Comparison of ENCODE assay signal across 8 cellular contexts in genomic region chr3:66220602-66221377, GRCh38. TPM values are rescaled to one million over a fixed set of nuclear protein-coding genes. Genes with fewer than 3 reads are reported as not detected.
A peak's percentile ranks its signal among the peaks of the same experiment; 100 is the strongest.
DNase-seq lines count a peak whose midpoint lies in the region; ATAC-seq and TF ChIP-seq lines count a peak whose summit lies in the region.

Gene SLC25A26, plus strand, starts transcription at chr3:66221001. Its CDS starts 94 bp downstream, at chr3:66221095.

- no peaks in the 10 kb centered on the region for H3K36me3 Mint-ChIP-seq in HFFc6 (ENCODE audit: low read depth)
- peaks cover 23% of the 10 kb centered on the region for H3K36me3 Mint-ChIP-seq in activated naive CD4-positive, alpha-beta T cell treated with anti-CD3 and anti-CD28 coated beads, Interleukin-2, amount 10 ng/mL, durations not matched to agents 7 days and 5 days

- TF ChIP-seq POLR2A in NB4 (IDR thresholded peaks at IDR 0.05; ENCODE audit: extremely low read depth, insufficient read length) = peak; percentile 59
- peak; percentile 30 to 50 for TF ChIP-seq POLR2A in gastroesophageal sphincter (IDR thresholded peaks at IDR 0.05)

- CTCF ChIA-PET in activated naive CD4-positive, alpha-beta T cell treated with anti-CD3 and anti-CD28 coated beads, Interleukin-2, amount 10 ng/mL, durations not matched to agents 7 days and 5 days (lab: Charles Lee) = interaction anchor here (1.3 kb wide), 1 partner anchor 10 kb away, joined by 4 read pairs; no protein-coding TSS in a partner anchor

- peaks cover 19% of the 10 kb centered on the region for H3K4me1 Mint-ChIP-seq in HFFc6 (ENCODE audit: low read depth)
- H3K4me1 Mint-ChIP-seq in activated naive CD4-positive, alpha-beta T cell treated with anti-CD3 and anti-CD28 coated beads, Interleukin-2, amount 10 ng/mL, durations not matched to agents 7 days and 5 days = peaks cover 34% of the 10 kb centered on the region

- H3K27me3 ChIP-seq in gastroesophageal sphincter = no peaks in the 10 kb centered on the region

- 0% methylated on average over 13 to 15 of the region's 56 CpGs for WGBS in gastroesophageal sphincter (ENCODE audit: low coverage in 1 of 2), 2 donors

- H3K27me3 Mint-ChIP-seq in HFFc6 (ENCODE audit: insufficient read depth) = peaks cover 4% of the 10 kb centered on the region; the same call in 1 of the 2 replicates
- no peaks in the 10 kb centered on the region for H3K27me3 Mint-ChIP-seq in activated naive CD4-positive, alpha-beta T cell treated with anti-CD3 and anti-CD28 coated beads, Interleukin-2, amount 10 ng/mL, durations not matched to agents 7 days and 5 days

- no peak for TF ChIP-seq EP300 in gastroesophageal sphincter (IDR thresholded peaks at IDR 0.05)

- no peaks in the 10 kb centered on the region for H3K9me3 ChIP-seq in SK-N-MC (ENCODE audit: low read depth, low read length)
- no peaks in the 10 kb centered on the region for H3K9me3 ChIP-seq in gastroesophageal sphincter

- peak within 1 kb of the TSS; percentile 91 for H3K27ac Mint-ChIP-seq in HFFc6
- H3K27ac Mint-ChIP-seq in activated naive CD4-positive, alpha-beta T cell treated with anti-CD3 and anti-CD28 coated beads, Interleukin-2, amount 10 ng/mL, durations not matched to agents 7 days and 5 days = peak within 1 kb of the TSS; percentile 97

- H3K27ac ChIP-seq in SK-N-MC = no peak within 1 kb of the TSS
- peak within 1 kb of the TSS; percentile 43 to 85 (median 80) for H3K27ac ChIP-seq in gastroesophageal sphincter

- TF ChIP-seq CTCF in HFFc6 (IDR thresholded peaks at IDR 0.05) (no peak), NB4 (IDR thresholded peaks at IDR 0.05; ENCODE audit: low read depth, low read length) (no peak), gastroesophageal sphincter (IDR thresholded peaks at IDR 0.05) (no peak)

- peak within 1 kb of the TSS; percentile 78 for H3K9ac ChIP-seq in SK-N-MC (ENCODE audit: insufficient read length)

- ATAC-seq in gastroesophageal sphincter = peak; percentile 97

- H3K4me3 Mint-ChIP-seq in HFFc6 = peak within 1 kb of the TSS; percentile 99
- H3K4me3 Mint-ChIP-seq in activated naive CD4-positive, alpha-beta T cell treated with anti-CD3 and anti-CD28 coated beads, Interleukin-2, amount 10 ng/mL, durations not matched to agents 7 days and 5 days = peak within 1 kb of the TSS; percentile 96

- no peaks in the 10 kb centered on the region for H3K36me3 ChIP-seq in SK-N-MC (ENCODE audit: insufficient read depth, low read length)
- peaks cover 0 to 11% of the 10 kb centered on the region in 2 donors for H3K36me3 ChIP-seq in gastroesophageal sphincter

- DNase-seq in GM04503 (ENCODE audit: low read depth) (peak; percentile 78), HFFc6 (peak; percentile 96), NB4 (ENCODE audit: low read depth) (peak; percentile 95), SK-N-MC (ENCODE audit: low read depth, low spot score) (peak; percentile 70), non-pigmented ciliary epithelial cell (ENCODE audit: low read depth) (peak; percentile 82), superior temporal gyrus (ENCODE audit: extremely low spot score) (peak; percentile 91)
- DNase-seq in activated naive CD4-positive, alpha-beta T cell treated with anti-CD3 and anti-CD28 coated beads, Interleukin-2, amount 10 ng/mL, durations not matched to agents 7 days and 5 days = peak; percentile 99

- H3K4me1 ChIP-seq in gastroesophageal sphincter = peaks cover 0 to 19% (median 6%) of the 10 kb centered on the region in 3 donors

- H3K9me3 Mint-ChIP-seq in HFFc6 = no peaks in the 10 kb centered on the region
- H3K9me3 Mint-ChIP-seq in activated naive CD4-positive, alpha-beta T cell treated with anti-CD3 and anti-CD28 coated beads, Interleukin-2, amount 10 ng/mL, durations not matched to agents 7 days and 5 days = no peaks in the 10 kb centered on the region

- peak within 1 kb of the TSS; percentile 73 for H3K4me3 ChIP-seq in NB4 (ENCODE audit: low read depth, low read length)
- peak within 1 kb of the TSS; percentile 78 for H3K4me3 ChIP-seq in SK-N-MC
- peak within 1 kb of the TSS; percentile 73 to 97 for H3K4me3 ChIP-seq in gastroesophageal sphincter

RNA-seq across cellular contexts. Expression of gene SLC25A26, which starts in this region (rescaled TPM):
- total RNA-seq in HFFc6 (2021; fragmentation: NEBNext Ultra II Directional; extraction: Animal tissue kit (Norgen Biotek cat#: 25700)) = 10 to 100 TPM; 12.8 to 16.3 (median 13.6) TPM
- 10 to 100 TPM; 22.0 to 33.9 (median 27.0) TPM for total RNA-seq in gastroesophageal sphincter
